Comparison of ENCODE assay signal across 24 cellular contexts in the genomic region with DNA sequence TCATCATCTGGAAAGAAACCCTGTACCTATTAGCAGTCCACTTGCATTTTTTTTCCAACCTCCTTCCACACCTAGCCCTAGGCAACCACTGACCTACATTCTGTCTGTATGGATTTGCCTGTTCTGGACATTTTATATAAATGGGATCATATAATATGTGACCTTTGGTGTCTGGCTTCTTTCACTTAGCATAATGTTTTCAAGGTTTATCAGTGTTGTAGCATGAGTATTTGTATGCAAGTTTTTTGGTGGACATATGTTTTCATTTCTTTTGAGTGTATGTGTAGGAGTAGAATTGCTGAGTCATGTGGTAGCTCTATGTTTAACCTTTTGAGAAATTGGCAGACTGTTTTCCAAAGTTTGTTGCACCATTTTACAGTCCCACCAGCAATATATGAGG.
DNase-seq lines count a peak whose midpoint lies in the region; ATAC-seq and TF ChIP-seq lines count a peak whose summit lies in the region.
"Had no signal": no experiment of that assay in that cellular context is flagged by ENCODE, and none has a peak within 500 bp of the region (broad histone marks: within the 10 kb centered on the region; RNA-seq: fewer than 3 reads in every experiment).

No MANE protein-coding gene starts in this region.

- H3K36me3 Mint-ChIP-seq in nephron (ENCODE audit: low read depth) (peaks cover 11% of the 10 kb centered on the region), natural killer cell (no peaks in the 10 kb centered on the region)
- no peaks in the 10 kb centered on the region for H3K36me3 Mint-ChIP-seq in activated CD4-positive, alpha-beta T cell treated with anti-CD3 and anti-CD28 coated beads for 36 hours (ENCODE audit: low read depth)
- H3K36me3 Mint-ChIP-seq: activated naive CD8-positive, alpha-beta T cell treated with anti-CD3 and anti-CD28 coated beads for 36 hours; CD4-positive, alpha-beta memory T cell; natural killer cell treated with Interleukin-12 subunit alpha and Interleukin-12 subunit beta and Interleukin-15 and Interleukin-18, amount 100 ng/mL, for 72 hours had no signal

- H3K27me3 Mint-ChIP-seq in nephron (ENCODE audit: low read depth) (no peaks in the 10 kb centered on the region), natural killer cell (ENCODE audit: low read depth in 2 of 2) (peaks cover 5 to 10% of the 10 kb centered on the region in 2 donors)
- peaks cover 5% of the 10 kb centered on the region for H3K27me3 Mint-ChIP-seq in activated CD4-positive, alpha-beta T cell treated with anti-CD3 and anti-CD28 coated beads for 36 hours

- DNase-seq in GM23248 (peak; percentile 39), OCI-M1 (lab: John Stamatoyannopoulos, UW) (peak; percentile 49), erythroblast (lab: John Stamatoyannopoulos, UW) (peak; percentile 37 to 52), natural killer cell (no peak), tibial artery (no peak)
- DNase-seq in activated CD4-positive, alpha-beta T cell treated with anti-CD3 and anti-CD28 coated beads for 36 hours: no peak
- no peak for DNase-seq in stimulated activated naive CD4-positive, alpha-beta T cell (lab: John Stamatoyannopoulos, UW)
- DNase-seq: activated CD4-positive, alpha-beta T cell treated with anti-CD3 and anti-CD28 coated beads, Interleukin-2, amount 50 U/mL, for 1 hour; activated CD8-positive, alpha-beta memory T cell treated with anti-CD3 and anti-CD28 coated beads, Interleukin-2, amount 50 U/mL, for 4 hours; activated naive CD8-positive, alpha-beta T cell treated with anti-CD3 and anti-CD28 coated beads for 36 hours; CD4-positive, alpha-beta memory T cell; DMS153; effector memory CD8-positive, alpha-beta T cell; heart right ventricle; NCI-H187; NCI-H82; Right ventricle myocardium superior; sigmoid colon; WERI-Rb-1 had no signal

- H4K20me1 ChIP-seq in GM23248 (ENCODE audit: insufficient read depth): no peaks in the 10 kb centered on the region

- ATAC-seq in activated CD4-positive, alpha-beta T cell treated with anti-CD3 and anti-CD28 coated beads for 36 hours: no peak
- no peak for ATAC-seq in natural killer cell
- ATAC-seq: activated T-helper 17 cell treated with anti-CD3 and anti-CD28 coated beads, Interleukin-2, amount 50 U/mL, for 72 hours; effector memory CD8-positive, alpha-beta T cell; heart right ventricle; natural killer cell treated with Interleukin-12 subunit alpha and Interleukin-12 subunit beta and Interleukin-15 and Interleukin-18, amount 100 ng/mL, for 72 hours had no signal

- intact Hi-C loops in activated CD4-positive, alpha-beta T cell treated with anti-CD3 and anti-CD28 coated beads for 36 hours (cut with DNase I, micrococcal nuclease): no loop called here
- intact Hi-C loops in natural killer cell (cut with micrococcal nuclease) (no loop called here), tibial artery (cut with DNase I; ENCODE audit: low total_unique reads) (no loop called here)

- no peak overlapping the region for H2AFZ ChIP-seq in GM23248

- H3K9me2 ChIP-seq in GM23248 (ENCODE audit: insufficient read depth): no peaks in the 10 kb centered on the region

- TF ChIP-seq CTCF in nephron (IDR thresholded peaks at IDR 0.05; ENCODE audit: unreplicated experiment in 3 of 3) (no peak), natural killer cell (IDR thresholded peaks at IDR 0.05) (no peak), tibial artery (IDR thresholded peaks at IDR 0.05) (no peak)

- H3K36me3 ChIP-seq in GM23248 (ENCODE audit: low read depth) (no peaks in the 10 kb centered on the region), tibial artery (no peaks in the 10 kb centered on the region)
- H3K36me3 ChIP-seq: esophagus muscularis mucosa, heart right ventricle, sigmoid colon, WERI-Rb-1 had no signal

- no peaks in the 10 kb centered on the region for H3K9me3 Mint-ChIP-seq in nephron
- H3K9me3 Mint-ChIP-seq in activated CD4-positive, alpha-beta T cell treated with anti-CD3 and anti-CD28 coated beads for 36 hours (ENCODE audit: low read depth): no peaks in the 10 kb centered on the region
- H3K9me3 Mint-ChIP-seq in natural killer cell: no peaks in the 10 kb centered on the region
- H3K9me3 Mint-ChIP-seq: activated naive CD8-positive, alpha-beta T cell treated with anti-CD3 and anti-CD28 coated beads for 36 hours; activated T-helper 17 cell treated with anti-CD3 and anti-CD28 coated beads, Interleukin-2, amount 50 U/mL, for 72 hours; CD4-positive, alpha-beta memory T cell; effector memory CD8-positive, alpha-beta T cell; natural killer cell treated with Interleukin-12 subunit alpha and Interleukin-12 subunit beta and Interleukin-15 and Interleukin-18, amount 100 ng/mL, for 72 hours had no signal

- POLR2A ChIA-PET in activated CD4-positive, alpha-beta T cell treated with anti-CD3 and anti-CD28 coated beads for 36 hours (lab: Charles Lee): no interaction called here

- H3K9me3 ChIP-seq in GM23248 (ENCODE audit: low read depth) (no peaks in the 10 kb centered on the region), tibial artery (no peaks in the 10 kb centered on the region)
- H3K9me3 ChIP-seq: esophagus muscularis mucosa, heart right ventricle, sigmoid colon had no signal

- H3K4me3 Mint-ChIP-seq in nephron (no peak overlapping the region), natural killer cell (no peak overlapping the region)
- no peak overlapping the region for H3K4me3 Mint-ChIP-seq in activated CD4-positive, alpha-beta T cell treated with anti-CD3 and anti-CD28 coated beads for 36 hours
- H3K4me3 Mint-ChIP-seq: activated naive CD8-positive, alpha-beta T cell treated with anti-CD3 and anti-CD28 coated beads for 36 hours; activated T-helper 17 cell treated with anti-CD3 and anti-CD28 coated beads, Interleukin-2, amount 50 U/mL, for 72 hours; CD4-positive, alpha-beta memory T cell; effector memory CD8-positive, alpha-beta T cell; natural killer cell treated with Interleukin-12 subunit alpha and Interleukin-12 subunit beta and Interleukin-15 and Interleukin-18, amount 100 ng/mL, for 72 hours had no signal

- H3F3A ChIP-seq in GM23248 (ENCODE audit: insufficient read depth): no peaks in the 10 kb centered on the region

- in situ Hi-C loops in GM23248 (cut with MboI): no loop called here

- H3K27me3 ChIP-seq in GM23248 (replicated peaks; ENCODE audit: insufficient read depth) (0 out of 2 replicates have a peak, but pooled peaks cover 4% of the 10 kb centered on the region), tibial artery (no peaks in the 10 kb centered on the region)
- H3K27me3 ChIP-seq: esophagus muscularis mucosa, heart right ventricle, sigmoid colon had no signal

- no peak overlapping the region for H3K4me2 ChIP-seq in GM23248 (ENCODE audit: unreplicated experiment)

- H3K79me2 ChIP-seq in GM23248 (ENCODE audit: insufficient read depth): no peaks in the 10 kb centered on the region

- H3K9ac ChIP-seq in GM23248: no peak overlapping the region

- CTCF ChIA-PET in activated CD4-positive, alpha-beta T cell treated with anti-CD3 and anti-CD28 coated beads for 36 hours (lab: Charles Lee): no interaction called here

- H3K27ac Mint-ChIP-seq in nephron (peak overlapping the region; percentile 38 to 79 (median 66)), natural killer cell (no peak overlapping the region)
- no peak overlapping the region for H3K27ac Mint-ChIP-seq in activated CD4-positive, alpha-beta T cell treated with anti-CD3 and anti-CD28 coated beads for 36 hours
- H3K27ac Mint-ChIP-seq: activated T-helper 17 cell treated with anti-CD3 and anti-CD28 coated beads, Interleukin-2, amount 50 U/mL, for 72 hours; CD4-positive, alpha-beta memory T cell; effector memory CD8-positive, alpha-beta T cell; natural killer cell treated with Interleukin-12 subunit alpha and Interleukin-12 subunit beta and Interleukin-15 and Interleukin-18, amount 100 ng/mL, for 72 hours had no signal

- H3K4me1 ChIP-seq in GM23248 (ENCODE audit: insufficient read depth) (peaks cover 15% of the 10 kb centered on the region), tibial artery (peaks cover 0 to 6% (median 0%) of the 10 kb centered on the region in 4 donors)
- H3K4me1 ChIP-seq: esophagus muscularis mucosa, sigmoid colon had no signal

- TF ChIP-seq POLR2A in erythroblast (IDR thresholded peaks at IDR 0.05; ENCODE audit: low read length): no peak

- H3K27ac ChIP-seq in GM23248: no peak overlapping the region
- H3K27ac ChIP-seq in tibial artery: no peak overlapping the region
- H3K27ac ChIP-seq: esophagus muscularis mucosa, heart right ventricle, HL-60, sigmoid colon, WERI-Rb-1 had no signal

- H3K4me3 ChIP-seq in GM23248 (no peak overlapping the region), tibial artery (no peak overlapping the region)
- H3K4me3 ChIP-seq: esophagus muscularis mucosa, heart right ventricle, sigmoid colon had no signal

- peaks cover 19% of the 10 kb centered on the region for H3K4me1 Mint-ChIP-seq in nephron
- no peaks in the 10 kb centered on the region for H3K4me1 Mint-ChIP-seq in activated CD4-positive, alpha-beta T cell treated with anti-CD3 and anti-CD28 coated beads for 36 hours
- no peaks in the 10 kb centered on the region for H3K4me1 Mint-ChIP-seq in natural killer cell
- H3K4me1 Mint-ChIP-seq: activated naive CD8-positive, alpha-beta T cell treated with anti-CD3 and anti-CD28 coated beads for 36 hours; activated T-helper 17 cell treated with anti-CD3 and anti-CD28 coated beads, Interleukin-2, amount 50 U/mL, for 72 hours; CD4-positive, alpha-beta memory T cell had no signal

Comparison
In these comparisons a context has a peak if more than half of its experiments do, and no peak if none do; other contexts are left out.
1. DNase-seq: peak in GM23248 (single experiment), OCI-M1 (single experiment) and erythroblast (2 of 2); none in activated CD4-positive, alpha-beta T cell treated with anti-CD3 and anti-CD28 coated beads for 36 hours (single experiment), natural killer cell (single experiment), stimulated activated naive CD4-positive, alpha-beta T cell (0 of 6) and tibial artery (0 of 2).
2. H3K27ac Mint-ChIP-seq: peak in nephron (3 of 3); none in activated CD4-positive, alpha-beta T cell treated with anti-CD3 and anti-CD28 coated beads for 36 hours (single experiment) and natural killer cell (0 of 2).